21 cellular contexts compared by ENCODE assay signal in the genomic region with DNA sequence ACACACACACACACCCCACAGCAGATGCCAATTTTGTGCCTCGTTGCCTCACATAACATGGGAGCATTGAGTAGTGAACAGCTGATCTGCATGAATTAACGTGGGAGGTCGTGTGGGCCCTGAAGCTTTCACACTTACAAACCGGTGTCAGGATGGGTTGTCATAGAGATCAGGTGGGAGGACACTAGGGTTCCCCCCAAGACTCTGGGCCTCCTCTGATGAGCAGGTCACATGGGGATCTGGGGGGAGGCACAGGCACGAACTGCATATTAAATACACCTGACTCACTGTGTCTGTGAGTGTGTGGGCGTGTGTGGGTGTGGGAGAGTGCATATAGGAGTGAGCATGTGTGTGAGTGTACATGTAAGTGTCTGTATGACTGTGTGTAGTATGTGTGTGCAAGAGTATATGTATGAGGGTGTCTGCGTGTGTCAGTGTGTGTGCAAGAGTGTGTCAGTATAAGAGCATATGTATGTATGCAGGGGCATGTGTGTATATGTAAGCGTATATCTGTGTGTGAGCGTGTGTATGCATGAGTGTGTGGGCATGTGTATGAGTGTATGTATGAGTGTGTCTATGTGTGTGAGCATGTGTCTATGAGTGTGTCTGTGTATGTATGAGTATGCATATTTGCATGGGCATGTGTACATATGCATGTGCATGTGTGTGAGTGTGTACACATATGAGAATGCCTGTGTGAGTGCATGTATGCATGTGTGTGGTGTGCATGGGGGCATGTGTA.
A peak's percentile ranks its signal among the peaks of the same experiment; 100 is the strongest.
DNase-seq lines count a peak whose midpoint lies in the region; ATAC-seq and TF ChIP-seq lines count a peak whose summit lies in the region.
"Had no signal": no experiment of that assay in that cellular context is flagged by ENCODE, and none has a peak within 500 bp of the region (broad histone marks: within the 10 kb centered on the region; RNA-seq: fewer than 3 reads in every experiment).

No MANE protein-coding gene starts in this region.

- H3K79me1 ChIP-seq in neuronal stem cell (ENCODE audit: low read depth, low read length): no peaks in the 10 kb centered on the region

- DNase-seq in DMS 273 (lab: John Stamatoyannopoulos, UW; ENCODE audit: unreplicated experiment): peak; percentile 74
- DNase-seq in DMS 273 treated with DMSO at 0.1 percent for 48 hours (lab: John Stamatoyannopoulos, UW): no peak
- DNase-seq in GM13977 (ENCODE audit: low spot score): peak; percentile 61
- DNase-seq in neuronal stem cell (ENCODE audit: low spot score): no peak
- no peak for DNase-seq in kidney glomerular epithelial cell (lab: John Stamatoyannopoulos, UW)
- DNase-seq: activated CD4-positive, alpha-beta T cell treated with anti-CD3 and anti-CD28 coated beads for 36 hours; activated naive CD8-positive, alpha-beta T cell treated with anti-CD3 and anti-CD28 coated beads, Interleukin-2, amount 10 ng/mL, durations not matched to agents 7 days and 5 days; COR-L47; esophagus squamous epithelium; midbrain; NCI-H1092; NCI-H2081; NCI-H526 treated with DMSO at 0.1 percent for 48 hours; Right ventricle myocardium superior; stimulated activated CD4-positive, alpha-beta T cell treated with anti-CD3 and anti-CD28 coated beads, Interleukin-2, amount 100 ng/mL, for 24 hours; upper lobe of left lung had no signal

- no peak overlapping the region for H2BK120ac ChIP-seq in neuronal stem cell (ENCODE audit: low read depth, low read length)

- H3K9me3 ChIP-seq in OCI-LY3 (ENCODE audit: insufficient read depth, low read length) (no peaks in the 10 kb centered on the region), neuronal stem cell (replicated peaks in 1 of 2; ENCODE audit: control insufficient read depth in 2 of 2, insufficient read depth in 1 of 2, low read depth in 1 of 2, low read length in 2 of 2) (no peaks in the 10 kb centered on the region)
- H3K9me3 ChIP-seq: esophagus squamous epithelium, upper lobe of left lung had no signal

- no peak overlapping the region for H3K27ac ChIP-seq in OCI-LY3 (ENCODE audit: low read length)
- no peak overlapping the region for H3K27ac ChIP-seq in neuronal stem cell (replicated peaks; ENCODE audit: low read length)
- H3K27ac ChIP-seq: 22Rv1, esophagus squamous epithelium, upper lobe of left lung had no signal

- H3K36me3 ChIP-seq in OCI-LY3 (replicated peaks; ENCODE audit: low read depth, low read length) (no peaks in the 10 kb centered on the region), neuronal stem cell (replicated peaks in 1 of 2; ENCODE audit: control insufficient read depth in 2 of 2, insufficient read depth in 2 of 2, low read length in 2 of 2) (no peaks in the 10 kb centered on the region)
- H3K36me3 ChIP-seq: esophagus squamous epithelium, upper lobe of left lung had no signal

- peak overlapping the region; percentile 31 for H2BK12ac ChIP-seq in neuronal stem cell (ENCODE audit: low read length)

- no peak overlapping the region for H3K4me3 ChIP-seq in OCI-LY3 (ENCODE audit: low read length)
- peak overlapping the region in 1 of 2 donors; percentile 43 for H3K4me3 ChIP-seq in neuronal stem cell (ENCODE audit: low read length in 2 of 2)
- H3K4me3 ChIP-seq: esophagus squamous epithelium, upper lobe of left lung had no signal

- H2BK5ac ChIP-seq in neuronal stem cell (ENCODE audit: low read length): no peak overlapping the region

- H4K20me1 ChIP-seq in OCI-LY3 (ENCODE audit: insufficient read depth, low read length): no peaks in the 10 kb centered on the region

- H2AFZ ChIP-seq in OCI-LY3 (ENCODE audit: low read depth, low read length) (no peak overlapping the region), neuronal stem cell (ENCODE audit: low read length) (no peak overlapping the region)

- WGBS in neuronal stem cell (ENCODE audit: extremely low coverage in 2 of 2, insufficient read length in 2 of 2, insufficient replicate concordance in 1 of 2), 2 donors: no CpG with 5 or more reads among the region's 9 CpGs

- ATAC-seq in GM18498 (IDR thresholded peaks at IDR 0.05; ENCODE audit: unreplicated experiment) (no peak), GM18502 (IDR thresholded peaks at IDR 0.05; ENCODE audit: poor library complexity, unreplicated experiment) (no peak)
- ATAC-seq: activated CD4-positive, alpha-beta T cell treated with anti-CD3 and anti-CD28 coated beads for 36 hours; left lobe of liver had no signal

- H3K27me3 ChIP-seq in OCI-LY3 (ENCODE audit: low read depth, low read length) (peaks cover 56% of the 10 kb centered on the region), neuronal stem cell (ENCODE audit: control insufficient read depth in 3 of 3, insufficient read depth in 3 of 3, low read depth in 1 of 3, low read length in 3 of 3) (peaks cover 0 to 25% (median 0%) of the 10 kb centered on the region in 3 experiments)
- H3K27me3 ChIP-seq: upper lobe of left lung had no signal

- H3K4me1 ChIP-seq in OCI-LY3 (ENCODE audit: low read length) (peaks cover 28% of the 10 kb centered on the region), neuronal stem cell (ENCODE audit: control insufficient read depth in 2 of 2, insufficient read depth in 1 of 2, low read depth in 1 of 2, low read length in 2 of 2) (peaks cover 5 to 35% of the 10 kb centered on the region in 2 donors)
- H3K4me1 ChIP-seq: upper lobe of left lung had no signal

- TF ChIP-seq CTCF in GM13977 (IDR thresholded peaks at IDR 0.05; ENCODE audit: extremely low read depth, insufficient read depth, missing control alignments): no peak
- TF ChIP-seq CTCF in OCI-LY3 (IDR thresholded peaks at IDR 0.05; ENCODE audit: low read depth, low read length): no peak

- no peak overlapping the region for H2AK5ac ChIP-seq in neuronal stem cell (ENCODE audit: low read depth, low read length)

- no peak overlapping the region for H3K9ac ChIP-seq in OCI-LY3 (ENCODE audit: low read length)
- peak overlapping the region; percentile 83 for H3K9ac ChIP-seq in neuronal stem cell (ENCODE audit: low read depth, low read length, poor library complexity)

- no peaks in the 10 kb centered on the region for H3K79me2 ChIP-seq in OCI-LY3 (ENCODE audit: low read length)

- no peak overlapping the region for H3K4ac ChIP-seq in neuronal stem cell (ENCODE audit: low read length)

- H3K4me2 ChIP-seq in OCI-LY3 (ENCODE audit: low read length) (peak overlapping the region; percentile 20; the same call in 1 of the 2 replicates), neuronal stem cell (ENCODE audit: insufficient read depth, low read length, poor library complexity, severe bottlenecking) (no peak overlapping the region)

- no peak overlapping the region for H3K14ac ChIP-seq in neuronal stem cell (ENCODE audit: low read length)

- H4K8ac ChIP-seq in neuronal stem cell (ENCODE audit: low read depth, low read length): no peak overlapping the region

- in situ Hi-C loops in GM13977 (cut with MboI; ENCODE audit: low pct_unique_long_range_greater_than_20kb, low sequenced_read_pairs, unreplicated experiment): no loop called here

- H3K18ac ChIP-seq in neuronal stem cell (ENCODE audit: low read length): peak overlapping the region; percentile 44

- H2BK15ac ChIP-seq in neuronal stem cell (ENCODE audit: low read length): no peak overlapping the region

- H4K91ac ChIP-seq in neuronal stem cell (ENCODE audit: low read depth, low read length, poor library complexity): no peak overlapping the region

- no peak overlapping the region for H3K23ac ChIP-seq in neuronal stem cell (ENCODE audit: low read depth, low read length, poor library complexity)

Comparison
In these comparisons a context has a peak if more than half of its experiments do, and no peak if none do; other contexts are left out.
1. DNase-seq: peak in DMS 273 (single experiment) and GM13977 (single experiment); none in DMS 273 treated with DMSO at 0.1 percent for 48 hours (single experiment), neuronal stem cell (single experiment) and kidney glomerular epithelial cell (single experiment).